Comparison of ENCODE assay signal across 8 cellular contexts in the genomic region with DNA sequence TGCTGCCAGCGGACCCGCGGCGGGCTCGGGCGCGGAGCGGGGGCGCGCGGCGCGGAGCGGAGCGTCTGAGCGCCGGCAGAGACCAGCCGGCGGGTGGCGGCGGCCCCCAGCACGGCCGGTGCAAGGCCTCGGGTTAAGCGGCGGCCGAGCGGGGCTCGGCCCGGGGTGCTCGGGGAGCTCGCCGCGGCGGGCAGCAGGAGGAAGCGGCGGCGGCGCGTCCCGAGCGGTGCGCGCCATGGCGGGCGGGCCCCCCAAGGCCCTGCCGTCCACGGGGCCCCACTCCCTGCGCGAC. TPM values are rescaled to one million over a fixed set of nuclear protein-coding genes. Genes with fewer than 3 reads are reported as not detected.
DNase-seq lines count a peak whose midpoint lies in the region; ATAC-seq and TF ChIP-seq lines count a peak whose summit lies in the region.

No MANE protein-coding gene starts in this region.

- ATAC-seq in GM19438 (IDR thresholded peaks at IDR 0.05; ENCODE audit: low read depth, unreplicated experiment): peak; percentile 34
- ATAC-seq in stimulated activated memory B cell treated with anti-CD40 and anti-IgM and Interleukin-4, amounts not matched to agents 10 μg/mL and 1 μg/mL and 100 μg/mL, for 72 hours: no peak

- H3K4me3 ChIP-seq in SU-DHL-6 (ENCODE audit: insufficient read depth, low read length, poor library complexity, severe bottlenecking) (peak overlapping the region; percentile 90), right atrium auricular region (peak overlapping the region; percentile 94 to 97)

- H3K27ac Mint-ChIP-seq in stimulated activated memory B cell treated with anti-CD40 and anti-IgM and Interleukin-4, amounts not matched to agents 10 μg/mL and 1 μg/mL and 100 μg/mL, for 72 hours: peak overlapping the region; percentile 88
- H3K27ac Mint-ChIP-seq in activated naive CD4-positive, alpha-beta T cell treated with anti-CD3 and anti-CD28 coated beads for 36 hours: no peak overlapping the region

- peaks cover 0 to 38% of the 10 kb centered on the region in 2 donors for H3K4me1 ChIP-seq in right atrium auricular region

- H3K27ac ChIP-seq in SU-DHL-6 (ENCODE audit: low read depth, low read length) (peak overlapping the region; percentile 27; the same call in 1 of the 2 replicates), right atrium auricular region (peak overlapping the region; percentile 86)

- H3K9me3 ChIP-seq in SU-DHL-6 (ENCODE audit: insufficient read depth, low read length) (no peaks in the 10 kb centered on the region), right atrium auricular region (no peaks in the 10 kb centered on the region)

- H3K27me3 Mint-ChIP-seq in stimulated activated memory B cell treated with anti-CD40 and anti-IgM and Interleukin-4, amounts not matched to agents 10 μg/mL and 1 μg/mL and 100 μg/mL, for 72 hours: no peaks in the 10 kb centered on the region
- no peaks in the 10 kb centered on the region for H3K27me3 Mint-ChIP-seq in activated naive CD4-positive, alpha-beta T cell treated with anti-CD3 and anti-CD28 coated beads for 36 hours (ENCODE audit: low read depth)

- H3K79me2 ChIP-seq in SU-DHL-6 (ENCODE audit: insufficient read depth, low read length): no peaks in the 10 kb centered on the region

- H3K27me3 ChIP-seq in SU-DHL-6 (ENCODE audit: low read length) (no peaks in the 10 kb centered on the region), right atrium auricular region (no peaks in the 10 kb centered on the region)

- no peaks in the 10 kb centered on the region for H3K9me2 ChIP-seq in SU-DHL-6 (replicated peaks; ENCODE audit: insufficient read depth, low read length)

- no peaks in the 10 kb centered on the region for H4K20me1 ChIP-seq in SU-DHL-6 (ENCODE audit: low read depth, low read length)

- H3K36me3 ChIP-seq in SU-DHL-6 (ENCODE audit: low read length) (no peaks in the 10 kb centered on the region), right atrium auricular region (no peaks in the 10 kb centered on the region)

- H3K36me3 Mint-ChIP-seq in stimulated activated memory B cell treated with anti-CD40 and anti-IgM and Interleukin-4, amounts not matched to agents 10 μg/mL and 1 μg/mL and 100 μg/mL, for 72 hours: no peaks in the 10 kb centered on the region
- no peaks in the 10 kb centered on the region for H3K36me3 Mint-ChIP-seq in activated naive CD4-positive, alpha-beta T cell treated with anti-CD3 and anti-CD28 coated beads for 36 hours (ENCODE audit: low read depth)

- peak overlapping the region; percentile 83 for H3K4me3 Mint-ChIP-seq in stimulated activated memory B cell treated with anti-CD40 and anti-IgM and Interleukin-4, amounts not matched to agents 10 μg/mL and 1 μg/mL and 100 μg/mL, for 72 hours
- no peak overlapping the region for H3K4me3 Mint-ChIP-seq in activated naive CD4-positive, alpha-beta T cell treated with anti-CD3 and anti-CD28 coated beads for 36 hours

- intact Hi-C loops in activated naive CD4-positive, alpha-beta T cell treated with anti-CD3 and anti-CD28 coated beads for 36 hours (cut with micrococcal nuclease): loop anchor here (1.0 to 10.0 kb wide), 10 partner anchors 32 to 1268 kb away; a partner anchor contains a TSS

- H2AFZ ChIP-seq in SU-DHL-6 (ENCODE audit: low read depth, low read length, severe bottlenecking): peak overlapping the region; percentile 36

- CTCF ChIA-PET in activated naive CD4-positive, alpha-beta T cell treated with anti-CD3 and anti-CD28 coated beads for 36 hours (lab: Charles Lee): interaction anchor here (0.6 to 1.8 kb wide), 3 partner anchors 12 to 118 kb away, joined by 3 to 4 read pairs (median 4); a partner anchor contains a TSS

- H3K9ac ChIP-seq in SU-DHL-6 (ENCODE audit: low read length): peak overlapping the region; percentile 83

- H3F3A ChIP-seq in SU-DHL-6 (ENCODE audit: insufficient read depth): peaks cover 10% of the 10 kb centered on the region; the same call in 1 of the 2 replicates

- H3K9me3 Mint-ChIP-seq in stimulated activated memory B cell treated with anti-CD40 and anti-IgM and Interleukin-4, amounts not matched to agents 10 μg/mL and 1 μg/mL and 100 μg/mL, for 72 hours: no peaks in the 10 kb centered on the region
- no peaks in the 10 kb centered on the region for H3K9me3 Mint-ChIP-seq in activated naive CD4-positive, alpha-beta T cell treated with anti-CD3 and anti-CD28 coated beads for 36 hours

- no peak for TF ChIP-seq CTCF in SU-DHL-6 (IDR thresholded peaks at IDR 0.05; ENCODE audit: insufficient read depth, low read length, poor library complexity, severe bottlenecking)
- TF ChIP-seq CTCF in right atrium auricular region (IDR thresholded peaks at IDR 0.05): no peak

- H3K4me2 ChIP-seq in SU-DHL-6 (ENCODE audit: low read depth, low read length, poor library complexity, severe bottlenecking): peak overlapping the region; percentile 82

- peaks cover 43% of the 10 kb centered on the region for H3K4me1 Mint-ChIP-seq in stimulated activated memory B cell treated with anti-CD40 and anti-IgM and Interleukin-4, amounts not matched to agents 10 μg/mL and 1 μg/mL and 100 μg/mL, for 72 hours
- H3K4me1 Mint-ChIP-seq in activated naive CD4-positive, alpha-beta T cell treated with anti-CD3 and anti-CD28 coated beads for 36 hours (ENCODE audit: low read depth): peaks cover 67% of the 10 kb centered on the region

- DNase-seq in right atrium auricular region (ENCODE audit: low spot score) (no peak), NCI-H2107 (lab: John Stamatoyannopoulos, UW) (no peak), NAMALWA (ENCODE audit: low spot score) (no peak), NCI-H1694 (lab: John Stamatoyannopoulos, UW) (no peak)
- no peak for DNase-seq in activated naive CD4-positive, alpha-beta T cell treated with anti-CD3 and anti-CD28 coated beads for 36 hours

RNA-seq across cellular contexts. Expression of a gene that starts 0.2 kb away (rescaled TPM):
- total RNA-seq in right atrium auricular region: 1 to 10 TPM; 5.0 to 5.7 TPM
- 1 to 10 TPM; 4.1 to 4.6 TPM for total RNA-seq in activated naive CD4-positive, alpha-beta T cell treated with anti-CD3 and anti-CD28 coated beads for 36 hours

RNA-seq across cellular contexts. Expression of a gene that starts 32.8 kb away (rescaled TPM):
- 10 to 100 TPM; 12.6 to 16.2 TPM for total RNA-seq in right atrium auricular region
- total RNA-seq in activated naive CD4-positive, alpha-beta T cell treated with anti-CD3 and anti-CD28 coated beads for 36 hours: 10 to 100 TPM; 31.1 to 33.4 TPM
